ENCODE assay signal across 1 cellular context in the genomic region with DNA sequence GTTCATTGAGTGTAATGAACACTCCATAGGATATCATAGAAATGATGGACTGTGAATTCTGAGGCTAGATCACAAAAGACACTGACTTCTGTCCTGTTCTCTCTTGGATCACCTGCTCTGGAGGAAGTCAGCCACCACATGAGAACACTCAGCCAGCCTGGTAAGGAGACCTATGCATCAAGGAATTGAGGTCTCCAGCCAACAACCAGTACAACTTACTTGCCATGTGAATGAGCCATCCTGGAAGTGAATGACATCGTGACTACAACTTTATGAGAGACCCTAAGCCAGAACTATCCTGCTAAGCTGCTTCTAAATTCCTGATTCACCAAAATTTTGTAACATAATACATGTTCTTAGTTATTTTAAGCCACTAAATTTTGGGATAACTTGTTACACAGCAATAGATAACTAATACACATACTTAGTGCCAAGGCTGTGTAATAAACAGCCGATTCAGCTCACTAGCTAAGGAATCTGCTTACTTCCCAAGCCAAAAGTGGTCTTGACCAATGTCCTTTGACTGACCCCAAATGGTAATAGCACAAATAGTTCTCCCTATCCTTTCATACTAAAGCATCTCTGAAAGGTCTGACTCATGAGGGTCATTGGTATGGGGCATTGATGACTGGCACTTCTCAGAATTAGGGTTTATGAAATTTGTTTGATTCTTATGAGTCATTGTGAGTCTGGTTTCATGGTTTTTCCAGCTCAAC.
TF ChIP-seq lines count a peak whose summit lies in the region.

No MANE protein-coding gene starts in this region.

TF ChIP-seq in SK-N-SH treated with all-trans-retinoic acid at 6 μM for 48 hours, 23 proteins besides CTCF, POLR2A, EP300 and RAD21 (continued from another document):
- TF ChIP-seq BACH2 (CRISPR knock-in tag; IDR thresholded peaks at IDR 0.05; ENCODE audit: borderline replicate concordance) (no peak), ZNF70 (CRISPR knock-in tag; IDR thresholded peaks at IDR 0.05) (no peak)
